ENCODE assay signal across 17 cellular contexts in genomic region chr11:93213622-93214021, GRCh38.
"Had no signal": no experiment of that assay in that cellular context is flagged by ENCODE, and none has a peak within 500 bp of the region (broad histone marks: within the 10 kb centered on the region; RNA-seq: fewer than 3 reads in every experiment).

No MANE protein-coding gene starts in this region.

- DNase-seq: dorsolateral prefrontal cortex; effector CD4-positive, alpha-beta T cell; gastrocnemius medialis; head of caudate nucleus; left lung; mesenchymal stem cell; mucosa of descending colon; naive thymus-derived CD4-positive, alpha-beta T cell; right cardiac atrium; sigmoid colon; stimulated activated CD4-positive, alpha-beta T cell treated with anti-CD3 and anti-CD28 coated beads, Interleukin-2, amount 100 ng/mL, for 24 hours; stimulated activated CD4-positive, alpha-beta T cell treated with anti-CD3 and anti-CD28 coated beads, Interleukin-4, amount 100 ng/mL, for 24 hours; stimulated activated naive CD8-positive, alpha-beta T cell treated with anti-CD3 and anti-CD28 coated beads, Interleukin-15, Interleukin-2, amounts not matched to agents 100 U/mL and 50 U/mL, for 24 hours; substantia nigra; testis; upper lobe of left lung had no signal

- ATAC-seq: gastrocnemius medialis; left lung; mucosa of descending colon; naive thymus-derived CD4-positive, alpha-beta T cell; right cardiac atrium; stimulated activated effector memory CD8-positive, alpha-beta T cell treated with anti-CD3 and anti-CD28 coated beads, Interleukin-12 subunit alpha, Interleukin-12 subunit beta, amount 100 ng/mL, for 72 hours; stimulated activated naive CD8-positive, alpha-beta T cell treated with anti-CD3 and anti-CD28 coated beads, Interleukin-15, Interleukin-2, amounts not matched to agents 100 U/mL and 50 U/mL, for 24 hours had no signal
